11 cellular contexts compared by ENCODE assay signal in genomic region chr10:102281103-102281502, GRCh38. TPM values are rescaled to one million over a fixed set of nuclear protein-coding genes. Genes with fewer than 3 reads are reported as not detected.
DNase-seq lines count a peak whose midpoint lies in the region; ATAC-seq, FAIRE-seq and TF ChIP-seq lines count a peak whose summit lies in the region.
"Had no signal": no experiment of that assay in that cellular context is flagged by ENCODE, and none has a peak within 500 bp of the region (broad histone marks: within the 10 kb centered on the region; RNA-seq: fewer than 3 reads in every experiment).

No MANE protein-coding gene starts in this region.

- H3K9me3 ChIP-seq in DOHH2 (ENCODE audit: control insufficient read depth, insufficient read depth, low read length) (no peaks in the 10 kb centered on the region), neutrophil (no peaks in the 10 kb centered on the region), HepG2 (ENCODE audit: low read length) (no peaks in the 10 kb centered on the region)
- H3K9me3 ChIP-seq: HAP-1 had no signal

- TF ChIP-seq EP300 in HepG2 (IDR thresholded peaks at IDR 0.05; ENCODE audit: low read depth in 2 of 2, low read length in 2 of 2) (no peak), HepG2 (CRISPR knock-in tag; IDR thresholded peaks at IDR 0.05; ENCODE audit: borderline replicate concordance) (no peak)

- ATAC-seq in HG02759 (IDR thresholded peaks at IDR 0.05; ENCODE audit: unreplicated experiment): no peak
- ATAC-seq in HepG2: no peak
- ATAC-seq: PC-3 had no signal

- H3K9ac ChIP-seq in HepG2 (ENCODE audit: insufficient read depth, low read depth, low read length): no peak overlapping the region

- DNase-seq in LHCN-M2 (ENCODE audit: low read depth) (peak; percentile 83), HK-2 (ENCODE audit: unreplicated experiment) (no peak), HepG2 (ENCODE audit: low spot score) (no peak)
- DNase-seq: activated CD4-positive, alpha-beta T cell treated with anti-CD3 and anti-CD28 coated beads for 48 hours; PC-3 had no signal

- H2AFZ ChIP-seq in HepG2 (ENCODE audit: low read length): no peak overlapping the region

- no peak for FAIRE-seq in HepG2 (lab: Jason Lieb, UNC)

- no peak for TF ChIP-seq RAD21 in HepG2 (CRISPR knock-in tag; IDR thresholded peaks at IDR 0.05)

- H3K4me1 Mint-ChIP-seq in dendritic cell treated with granulocyte-macrophage colony-stimulating factor and Interleukin-4, amounts not matched to agents 40 ng/mL and 50 ng/mL, for 4 days (ENCODE audit: low read depth): peaks cover 21% of the 10 kb centered on the region

- H3K4me1 ChIP-seq in DOHH2 (ENCODE audit: control insufficient read depth, low read length) (peaks cover 18% of the 10 kb centered on the region), neutrophil (ENCODE audit: control insufficient read depth in 1 of 2, insufficient read depth in 1 of 2, low read depth in 1 of 2, low read length in 1 of 2) (peaks cover 7 to 14% of the 10 kb centered on the region in 2 experiments), HepG2 (ENCODE audit: insufficient read depth, low read length) (peaks cover 9% of the 10 kb centered on the region)
- H3K4me1 ChIP-seq: HAP-1 had no signal

- no peak overlapping the region for H3K4me3 ChIP-seq in DOHH2 (ENCODE audit: low read length)
- no peak overlapping the region for H3K4me3 ChIP-seq in neutrophil (ENCODE audit: low read depth in 1 of 2, low read length in 1 of 2)
- no peak overlapping the region for H3K4me3 ChIP-seq in HepG2 (replicated peaks in 1 of 3; ENCODE audit: insufficient read depth in 1 of 3, low read depth in 2 of 3, low read length in 3 of 3)
- H3K4me3 ChIP-seq: HAP-1 had no signal

- WGBS in HepG2 (ENCODE audit: low lambda C conversion rate): 96% methylated on average over 3 of the region's 3 CpGs

- TF ChIP-seq POLR2A in HepG2 (IDR thresholded peaks at IDR 0.05; ENCODE audit: insufficient read depth in 1 of 2, low read depth in 2 of 2, low read length in 2 of 2): no peak

- no peaks in the 10 kb centered on the region for H3K27me3 ChIP-seq in DOHH2 (ENCODE audit: control insufficient read depth, low read length)
- H3K27me3 ChIP-seq in neutrophil: no peaks in the 10 kb centered on the region
- no peaks in the 10 kb centered on the region for H3K27me3 ChIP-seq in HepG2 (ENCODE audit: control insufficient read depth in 1 of 2, insufficient read depth in 2 of 2, low read length in 2 of 2)

- intact Hi-C loops in dendritic cell treated with granulocyte-macrophage colony-stimulating factor and Interleukin-4, amounts not matched to agents 40 ng/mL and 50 ng/mL, for 4 days (cut with micrococcal nuclease): no loop called here
- intact Hi-C loops in HepG2 (cut with micrococcal nuclease; ENCODE audit: unreplicated experiment): loop anchor here (10.0 kb wide), 1 partner anchor 54 kb away; no protein-coding TSS in a partner anchor

- no peaks in the 10 kb centered on the region for H3K27me3 Mint-ChIP-seq in dendritic cell treated with granulocyte-macrophage colony-stimulating factor and Interleukin-4, amounts not matched to agents 40 ng/mL and 50 ng/mL, for 4 days
- H3K27me3 Mint-ChIP-seq: memory B cell had no signal

- H3K79me2 ChIP-seq in DOHH2 (ENCODE audit: control insufficient read depth, low read length) (peaks cover 22% of the 10 kb centered on the region), HepG2 (ENCODE audit: insufficient read depth, low read length) (peaks cover 25% of the 10 kb centered on the region)

- H3K36me3 Mint-ChIP-seq in dendritic cell treated with granulocyte-macrophage colony-stimulating factor and Interleukin-4, amounts not matched to agents 40 ng/mL and 50 ng/mL, for 4 days (ENCODE audit: low read depth): peaks cover 17% of the 10 kb centered on the region

- H3F3A ChIP-seq in DOHH2 (ENCODE audit: control insufficient read depth, insufficient read depth): no peaks in the 10 kb centered on the region

- CTCF ChIA-PET in HepG2 (lab: Yijun Ruan, JAX; ENCODE audit: low intra/inter-chr PET ratio, low total read pairs): no interaction called here

- H3K4me3 Mint-ChIP-seq in dendritic cell treated with granulocyte-macrophage colony-stimulating factor and Interleukin-4, amounts not matched to agents 40 ng/mL and 50 ng/mL, for 4 days: no peak overlapping the region
- H3K4me3 Mint-ChIP-seq: memory B cell had no signal

- H3K4me2 ChIP-seq in DOHH2 (ENCODE audit: low read length) (peak overlapping the region; percentile 33), HepG2 (ENCODE audit: low read depth, low read length) (no peak overlapping the region)

- TF ChIP-seq CTCF in DOHH2 (IDR thresholded peaks at IDR 0.05; ENCODE audit: low read depth, low read length, poor library complexity, severe bottlenecking) (no peak), neutrophil (IDR thresholded peaks at IDR 0.05) (no peak), HepG2 (CRISPR knock-in tag; IDR thresholded peaks at IDR 0.05) (no peak)

- H3K36me3 ChIP-seq in DOHH2 (ENCODE audit: control insufficient read depth, low read length) (peaks cover 7% of the 10 kb centered on the region; the same call in 1 of the 2 replicates), neutrophil (peaks cover 3% of the 10 kb centered on the region), HepG2 (replicated peaks in 1 of 2; ENCODE audit: control insufficient read depth in 1 of 2, insufficient read depth in 2 of 2, low read length in 2 of 2) (peaks cover 4 to 17% of the 10 kb centered on the region in 2 experiments; a peak in 4 of 5 replicates)
- H3K36me3 ChIP-seq: HAP-1 had no signal

- no TSS peak for BruUV-seq in HepG2 (replicated peaks; lab: Mats Ljungman, UMichigan)

- H3K9me2 ChIP-seq in DOHH2 (replicated peaks; ENCODE audit: control insufficient read depth, low read length): no peaks in the 10 kb centered on the region

- in situ Hi-C loops in HepG2 (cut with HindIII; ENCODE audit: extremely low pct_ligation_motif_present, low pct_unique_long_range_greater_than_20kb): no loop called here

- H3K9me3 Mint-ChIP-seq in dendritic cell treated with granulocyte-macrophage colony-stimulating factor and Interleukin-4, amounts not matched to agents 40 ng/mL and 50 ng/mL, for 4 days: no peaks in the 10 kb centered on the region
- H3K9me3 Mint-ChIP-seq: memory B cell had no signal

- peak overlapping the region; percentile 1 for H3K27ac Mint-ChIP-seq in dendritic cell treated with granulocyte-macrophage colony-stimulating factor and Interleukin-4, amounts not matched to agents 40 ng/mL and 50 ng/mL, for 4 days

- H4K20me1 ChIP-seq in DOHH2 (ENCODE audit: control insufficient read depth, insufficient read depth, low read depth, low read length) (peaks cover 3% of the 10 kb centered on the region; the same call in 1 of the 2 replicates), HepG2 (ENCODE audit: insufficient read depth, low read length) (no peaks in the 10 kb centered on the region)

- H3K27ac ChIP-seq in DOHH2 (ENCODE audit: low read depth, low read length) (no peak overlapping the region), neutrophil (peak overlapping the region; percentile 11), HepG2 (ENCODE audit: extremely low read length, insufficient read depth, low read length) (no peak overlapping the region)

- POLR2A ChIA-PET in HepG2 (lab: Yijun Ruan, JAX): no interaction called here

RNA-seq across cellular contexts. Expression of gene GBF1, which starts 35.8 kb away (rescaled TPM):
- total RNA-seq in LHCN-M2 (2014; rRNA removed) (43.9 and 45.1 TPM in 2 replicates), HepG2 (2016; rRNA removed; fragmentation: Illumina TruSeq; extraction: Trizol) (21.9 and 28.7 TPM in 2 replicates)
- polyA plus RNA-seq in LHCN-M2 (2012): 31.9 TPM
- total RNA-seq in HepG2 (2016; cell fraction: cytosol; rRNA removed; fragmentation: Illumina TruSeq; extraction: Trizol; ENCODE audit: low read depth): 3.2 and 4.2 TPM in 2 replicates
- 22.3 and 26.2 TPM in 2 replicates for total RNA-seq in HepG2 (2016; cell fraction: insoluble cytoplasmic fraction; rRNA removed; fragmentation: Illumina TruSeq; extraction: Trizol)
- total RNA-seq in HepG2 (2016; cell fraction: membrane; rRNA removed; fragmentation: Illumina TruSeq; extraction: Trizol): 7.6 and 8.1 TPM in 2 replicates
- 23.7 and 28.1 TPM in 2 replicates for total RNA-seq in HepG2 (2016; cell fraction: nucleus; rRNA removed; fragmentation: Illumina TruSeq; extraction: Trizol)
- polyA plus RNA-seq in HepG2 (2011; rRNA removed): 17.1 and 17.6 TPM in 2 replicates
- polyA plus RNA-seq in HepG2 (2011; cell fraction: cytosol; rRNA removed): 6.6 and 6.8 TPM in 2 replicates
- 33.9 and 34.6 TPM in 2 replicates for polyA plus RNA-seq in HepG2 (2011; cell fraction: nucleus; rRNA removed)
- polyA plus RNA-seq in HepG2 (2012): 17.5 and 19.2 TPM in 2 replicates
- 1.1 and 1.4 TPM in 2 replicates for polyA plus RNA-seq in HepG2 (2016; cell fraction: cytosol; fragmentation: Illumina TruSeq; extraction: Trizol; ENCODE audit: low read depth)
- polyA plus RNA-seq in HepG2 (2016; cell fraction: insoluble cytoplasmic fraction; fragmentation: Illumina TruSeq; extraction: Trizol; ENCODE audit: low read depth): 13.0 and 19.5 TPM in 2 replicates
- polyA plus RNA-seq in HepG2 (2016; cell fraction: membrane; fragmentation: Illumina TruSeq; extraction: Trizol; ENCODE audit: low read depth): 2.5 and 3.3 TPM in 2 replicates
- polyA plus RNA-seq in HepG2 (2016; cell fraction: nucleus; fragmentation: Illumina TruSeq; extraction: Trizol; ENCODE audit: insufficient read depth, low read depth): 34.6 and 42.2 TPM in 2 replicates
- polyA minus RNA-seq in HepG2 (2011; rRNA and poly(A)+ RNA removed; ENCODE audit: low replicate concordance): 41.9 and 48.3 TPM in 2 replicates
- 21.2 and 23.7 TPM in 2 replicates for polyA minus RNA-seq in HepG2 (2011; cell fraction: cytosol; rRNA and poly(A)+ RNA removed)
- 31.8 and 43.1 TPM in 2 replicates for polyA minus RNA-seq in HepG2 (2011; cell fraction: nucleus; rRNA and poly(A)+ RNA removed)

RNA-seq across cellular contexts. Expression of gene PITX3, which starts 39.8 kb away (rescaled TPM):
- total RNA-seq in LHCN-M2 (2014; rRNA removed) (6.5 and 6.9 TPM in 2 replicates), HepG2 (2016; rRNA removed; fragmentation: Illumina TruSeq; extraction: Trizol) (not detected in 2 replicates)
- polyA plus RNA-seq in LHCN-M2 (2012): 0.45 TPM
- not detected in 2 replicates for total RNA-seq in HepG2 (2016; cell fraction: cytosol; rRNA removed; fragmentation: Illumina TruSeq; extraction: Trizol; ENCODE audit: low read depth)
- total RNA-seq in HepG2 (2016; cell fraction: insoluble cytoplasmic fraction; rRNA removed; fragmentation: Illumina TruSeq; extraction: Trizol): not detected in 2 replicates
- 0.14 TPM in 1 of 2 replicates, not detected in the other for total RNA-seq in HepG2 (2016; cell fraction: membrane; rRNA removed; fragmentation: Illumina TruSeq; extraction: Trizol)
- total RNA-seq in HepG2 (2016; cell fraction: nucleus; rRNA removed; fragmentation: Illumina TruSeq; extraction: Trizol): not detected in 2 replicates
- not detected in 2 replicates for polyA plus RNA-seq in HepG2 (2011; rRNA removed)
- 0.05 TPM in 1 of 2 replicates, not detected in the other for polyA plus RNA-seq in HepG2 (2011; cell fraction: cytosol; rRNA removed)
- 0.11 TPM in 1 of 2 replicates, not detected in the other for polyA plus RNA-seq in HepG2 (2011; cell fraction: nucleus; rRNA removed)
- not detected in 2 replicates for polyA plus RNA-seq in HepG2 (2012)
- polyA plus RNA-seq in HepG2 (2016; cell fraction: cytosol; fragmentation: Illumina TruSeq; extraction: Trizol; ENCODE audit: low read depth): 0.11 and 0.28 TPM in 2 replicates
- polyA plus RNA-seq in HepG2 (2016; cell fraction: insoluble cytoplasmic fraction; fragmentation: Illumina TruSeq; extraction: Trizol; ENCODE audit: low read depth): not detected in 2 replicates
- 0.12 TPM in 1 of 2 replicates, not detected in the other for polyA plus RNA-seq in HepG2 (2016; cell fraction: membrane; fragmentation: Illumina TruSeq; extraction: Trizol; ENCODE audit: low read depth)
- polyA plus RNA-seq in HepG2 (2016; cell fraction: nucleus; fragmentation: Illumina TruSeq; extraction: Trizol; ENCODE audit: insufficient read depth, low read depth): not detected in 2 replicates
- polyA minus RNA-seq in HepG2 (2011; rRNA and poly(A)+ RNA removed; ENCODE audit: low replicate concordance): not detected in 2 replicates
- polyA minus RNA-seq in HepG2 (2011; cell fraction: cytosol; rRNA and poly(A)+ RNA removed): not detected in 2 replicates
- polyA minus RNA-seq in HepG2 (2011; cell fraction: nucleus; rRNA and poly(A)+ RNA removed): not detected in 2 replicates
- total RNA-seq: PC-3 had no signal

RNA-seq across cellular contexts. Expression of gene ELOVL3, which starts 55.0 kb away (rescaled TPM):
- total RNA-seq in LHCN-M2 (2014; rRNA removed) (4.9 and 6.4 TPM in 2 replicates), HepG2 (2016; rRNA removed; fragmentation: Illumina TruSeq; extraction: Trizol) (0.24 and 0.69 TPM in 2 replicates)
- 0.32 TPM for polyA plus RNA-seq in LHCN-M2 (2012)
- 0.18 and 0.20 TPM in 2 replicates for total RNA-seq in HepG2 (2016; cell fraction: cytosol; rRNA removed; fragmentation: Illumina TruSeq; extraction: Trizol; ENCODE audit: low read depth)
- 0.40 and 0.52 TPM in 2 replicates for total RNA-seq in HepG2 (2016; cell fraction: insoluble cytoplasmic fraction; rRNA removed; fragmentation: Illumina TruSeq; extraction: Trizol)
- 0.17 and 0.25 TPM in 2 replicates for total RNA-seq in HepG2 (2016; cell fraction: membrane; rRNA removed; fragmentation: Illumina TruSeq; extraction: Trizol)
- total RNA-seq in HepG2 (2016; cell fraction: nucleus; rRNA removed; fragmentation: Illumina TruSeq; extraction: Trizol): 0.28 and 0.37 TPM in 2 replicates
- 0.58 and 0.76 TPM in 2 replicates for polyA plus RNA-seq in HepG2 (2011; rRNA removed)
- 0.56 and 0.68 TPM in 2 replicates for polyA plus RNA-seq in HepG2 (2011; cell fraction: cytosol; rRNA removed)
- 0.47 TPM in 1 of 2 replicates, not detected in the other for polyA plus RNA-seq in HepG2 (2011; cell fraction: nucleus; rRNA removed)
- 0.23 and 0.27 TPM in 2 replicates for polyA plus RNA-seq in HepG2 (2012)
- 0.12 TPM in 1 of 2 replicates, not detected in the other for polyA plus RNA-seq in HepG2 (2016; cell fraction: cytosol; fragmentation: Illumina TruSeq; extraction: Trizol; ENCODE audit: low read depth)
- 0.24 and 0.34 TPM in 2 replicates for polyA plus RNA-seq in HepG2 (2016; cell fraction: insoluble cytoplasmic fraction; fragmentation: Illumina TruSeq; extraction: Trizol; ENCODE audit: low read depth)
- 0.31 TPM in 1 of 2 replicates, not detected in the other for polyA plus RNA-seq in HepG2 (2016; cell fraction: membrane; fragmentation: Illumina TruSeq; extraction: Trizol; ENCODE audit: low read depth)
- polyA plus RNA-seq in HepG2 (2016; cell fraction: nucleus; fragmentation: Illumina TruSeq; extraction: Trizol; ENCODE audit: insufficient read depth, low read depth): 0.35 and 0.46 TPM in 2 replicates
- 0.24 TPM in 1 of 2 replicates, not detected in the other for polyA minus RNA-seq in HepG2 (2011; rRNA and poly(A)+ RNA removed; ENCODE audit: low replicate concordance)
- not detected in 2 replicates for polyA minus RNA-seq in HepG2 (2011; cell fraction: cytosol; rRNA and poly(A)+ RNA removed)
- polyA minus RNA-seq in HepG2 (2011; cell fraction: nucleus; rRNA and poly(A)+ RNA removed): not detected in 2 replicates
